1 cellular context compared by ENCODE assay signal in the genomic region with DNA sequence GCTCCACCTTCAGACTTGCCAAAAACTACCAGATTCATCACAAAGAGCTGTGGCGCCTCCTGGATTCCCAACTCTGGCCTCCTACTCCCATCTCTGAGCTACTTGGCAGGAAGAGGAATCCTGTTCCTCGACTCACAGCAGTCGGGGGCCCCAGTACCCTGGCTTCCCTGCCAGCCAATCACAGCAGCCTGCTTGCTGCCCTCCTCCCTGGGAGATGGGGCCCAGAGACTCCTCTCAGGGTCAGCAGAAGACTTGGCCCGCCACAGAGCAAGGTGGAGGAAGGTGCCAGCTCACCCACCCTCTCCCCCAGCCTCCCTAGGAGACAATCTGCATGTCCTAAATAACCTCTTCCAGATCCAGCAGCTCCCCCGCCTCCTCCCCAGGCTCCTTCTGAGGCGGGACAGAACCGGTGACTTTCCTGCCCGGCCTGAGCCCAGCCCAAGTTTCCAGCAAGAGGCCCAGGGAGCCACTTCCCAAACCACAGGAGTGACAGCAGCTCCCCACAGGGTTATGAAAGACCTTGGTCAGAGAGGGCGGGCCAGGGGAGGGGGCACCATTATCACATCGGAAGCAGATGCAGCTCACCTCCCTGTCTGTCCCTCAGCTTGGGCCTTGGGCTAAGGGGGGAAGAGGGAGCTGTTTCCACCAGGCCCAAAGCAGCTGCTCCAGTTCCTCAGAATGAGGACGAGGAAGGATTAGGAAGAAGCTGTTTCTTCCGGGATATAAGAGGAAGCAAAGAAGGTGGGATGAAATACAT.
TF ChIP-seq lines count a peak whose summit lies in the region.

No MANE protein-coding gene starts in this region.

TF ChIP-seq in K562, 482 proteins besides CTCF, POLR2A, EP300 and RAD21 (continued from another document and continues in another):
- TF ChIP-seq MTF1 (CRISPR knock-in tag; IDR thresholded peaks at IDR 0.05; ENCODE audit: borderline replicate concordance) (no peak), CBFA2T2 (conservative IDR thresholded peaks at IDR 0.05) (peak; percentile 74), ZNF445 (CRISPR knock-in tag; IDR thresholded peaks at IDR 0.05; ENCODE audit: low read depth) (no peak), KDM5B (IDR thresholded peaks at IDR 0.05; ENCODE audit: insufficient replicate concordance, low read depth, low read length) (no peak), MYC (IDR thresholded peaks at IDR 0.05; ENCODE audit: low read depth, low read length) (0 out of 2 replicates have a peak, but pooled peaks have one; percentile 22), MYC (CRISPR knock-in tag; IDR thresholded peaks at IDR 0.05; ENCODE audit: borderline replicate concordance, low read depth) (no peak), TRIM28 (IDR thresholded peaks at IDR 0.05) (no peak), EHMT2 (IDR thresholded peaks at IDR 0.05) (no peak), ZNF589 (CRISPR knock-in tag; IDR thresholded peaks at IDR 0.05; ENCODE audit: low read depth) (peak; percentile 52; the same call in 1 of the 2 replicates), SLC30A9 (CRISPR knock-in tag; IDR thresholded peaks at IDR 0.05) (no peak), CHD2 (IDR thresholded peaks at IDR 0.05; ENCODE audit: low read depth, low read length) (no peak), POLR3A (IDR thresholded peaks at IDR 0.05; ENCODE audit: borderline replicate concordance, extremely low read depth, insufficient read depth, insufficient read length) (no peak), EP400 (IDR thresholded peaks at IDR 0.05) (peak; percentile 53; the same call in 1 of the 2 replicates), ATF1 (CRISPR knock-in tag; IDR thresholded peaks at IDR 0.05) (no peak), ATF1 (tag; IDR thresholded peaks at IDR 0.05) (no peak), MTA1 (IDR thresholded peaks at IDR 0.05; ENCODE audit: borderline replicate concordance) (no peak; the same call in 1 of the 2 replicates), IFI16 (CRISPR knock-in tag; IDR thresholded peaks at IDR 0.05) (no peak), ZNF232 (CRISPR knock-in tag; IDR thresholded peaks at IDR 0.05) (no peak), NELFE (IDR thresholded peaks at IDR 0.05; ENCODE audit: insufficient read depth, insufficient read length) (no peak), MEF2D (tag; conservative IDR thresholded peaks at IDR 0.05; ENCODE audit: low read depth) (no peak), SIRT6 (IDR thresholded peaks at IDR 0.05; ENCODE audit: low read depth, low read length) (no peak), CREBBP (IDR thresholded peaks at IDR 0.05; ENCODE audit: low read depth, low read length) (no peak), SMARCA5 (IDR thresholded peaks at IDR 0.05) (no peak; the same call in 1 of the 2 replicates), ZNF124 (CRISPR knock-in tag; IDR thresholded peaks at IDR 0.05) (no peak), MCM7 (IDR thresholded peaks at IDR 0.05) (no peak), LARP7 (IDR thresholded peaks at IDR 0.05) (no peak), TAL1 (IDR thresholded peaks at IDR 0.05) (peak; percentile 78)
- TF ChIP-seq, protein P1, sequence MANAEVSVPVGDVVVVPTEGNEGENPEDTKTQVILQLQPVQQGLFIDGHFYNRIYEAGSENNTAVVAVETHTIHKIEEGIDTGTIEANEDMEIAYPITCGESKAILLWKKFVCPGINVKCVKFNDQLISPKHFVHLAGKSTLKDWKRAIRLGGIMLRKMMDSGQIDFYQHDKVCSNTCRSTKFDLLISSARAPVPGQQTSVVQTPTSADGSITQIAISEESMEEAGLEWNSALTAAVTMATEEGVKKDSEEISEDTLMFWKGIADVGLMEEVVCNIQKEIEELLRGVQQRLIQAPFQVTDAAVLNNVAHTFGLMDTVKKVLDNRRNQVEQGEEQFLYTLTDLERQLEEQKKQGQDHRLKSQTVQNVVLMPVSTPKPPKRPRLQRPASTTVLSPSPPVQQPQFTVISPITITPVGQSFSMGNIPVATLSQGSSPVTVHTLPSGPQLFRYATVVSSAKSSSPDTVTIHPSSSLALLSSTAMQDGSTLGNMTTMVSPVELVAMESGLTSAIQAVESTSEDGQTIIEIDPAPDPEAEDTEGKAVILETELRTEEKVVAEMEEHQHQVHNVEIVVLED (CRISPR knock-in tag; IDR thresholded peaks at IDR 0.05), result no peak
- TF ChIP-seq, protein P2, sequence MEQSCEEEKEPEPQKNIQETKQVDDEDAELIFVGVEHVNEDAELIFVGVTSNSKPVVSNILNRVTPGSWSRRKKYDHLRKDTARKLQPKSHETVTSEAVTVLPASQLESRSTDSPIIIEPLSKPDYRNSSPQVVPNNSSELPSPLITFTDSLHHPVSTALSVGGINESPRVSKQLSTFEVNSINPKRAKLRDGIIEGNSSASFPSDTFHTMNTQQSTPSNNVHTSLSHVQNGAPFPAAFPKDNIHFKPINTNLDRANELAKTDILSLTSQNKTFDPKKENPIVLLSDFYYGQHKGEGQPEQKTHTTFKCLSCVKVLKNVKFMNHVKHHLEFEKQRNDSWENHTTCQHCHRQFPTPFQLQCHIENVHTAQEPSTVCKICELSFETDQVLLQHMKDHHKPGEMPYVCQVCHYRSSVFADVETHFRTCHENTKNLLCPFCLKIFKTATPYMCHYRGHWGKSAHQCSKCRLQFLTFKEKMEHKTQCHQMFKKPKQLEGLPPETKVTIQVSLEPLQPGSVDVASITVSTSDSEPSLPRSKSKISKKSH (CRISPR knock-in tag; IDR thresholded peaks at IDR 0.05), result no peak
- TF ChIP-seq, protein P3, sequence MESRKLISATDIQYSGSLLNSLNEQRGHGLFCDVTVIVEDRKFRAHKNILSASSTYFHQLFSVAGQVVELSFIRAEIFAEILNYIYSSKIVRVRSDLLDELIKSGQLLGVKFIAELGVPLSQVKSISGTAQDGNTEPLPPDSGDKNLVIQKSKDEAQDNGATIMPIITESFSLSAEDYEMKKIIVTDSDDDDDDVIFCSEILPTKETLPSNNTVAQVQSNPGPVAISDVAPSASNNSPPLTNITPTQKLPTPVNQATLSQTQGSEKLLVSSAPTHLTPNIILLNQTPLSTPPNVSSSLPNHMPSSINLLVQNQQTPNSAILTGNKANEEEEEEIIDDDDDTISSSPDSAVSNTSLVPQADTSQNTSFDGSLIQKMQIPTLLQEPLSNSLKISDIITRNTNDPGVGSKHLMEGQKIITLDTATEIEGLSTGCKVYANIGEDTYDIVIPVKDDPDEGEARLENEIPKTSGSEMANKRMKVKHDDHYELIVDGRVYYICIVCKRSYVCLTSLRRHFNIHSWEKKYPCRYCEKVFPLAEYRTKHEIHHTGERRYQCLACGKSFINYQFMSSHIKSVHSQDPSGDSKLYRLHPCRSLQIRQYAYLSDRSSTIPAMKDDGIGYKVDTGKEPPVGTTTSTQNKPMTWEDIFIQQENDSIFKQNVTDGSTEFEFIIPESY (CRISPR knock-in tag; IDR thresholded peaks at IDR 0.05), result no peak
- TF ChIP-seq, protein P4, sequence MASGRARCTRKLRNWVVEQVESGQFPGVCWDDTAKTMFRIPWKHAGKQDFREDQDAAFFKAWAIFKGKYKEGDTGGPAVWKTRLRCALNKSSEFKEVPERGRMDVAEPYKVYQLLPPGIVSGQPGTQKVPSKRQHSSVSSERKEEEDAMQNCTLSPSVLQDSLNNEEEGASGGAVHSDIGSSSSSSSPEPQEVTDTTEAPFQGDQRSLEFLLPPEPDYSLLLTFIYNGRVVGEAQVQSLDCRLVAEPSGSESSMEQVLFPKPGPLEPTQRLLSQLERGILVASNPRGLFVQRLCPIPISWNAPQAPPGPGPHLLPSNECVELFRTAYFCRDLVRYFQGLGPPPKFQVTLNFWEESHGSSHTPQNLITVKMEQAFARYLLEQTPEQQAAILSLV (tag; IDR thresholded peaks at IDR 0.05), result no peak
- TF ChIP-seq, protein P5, sequence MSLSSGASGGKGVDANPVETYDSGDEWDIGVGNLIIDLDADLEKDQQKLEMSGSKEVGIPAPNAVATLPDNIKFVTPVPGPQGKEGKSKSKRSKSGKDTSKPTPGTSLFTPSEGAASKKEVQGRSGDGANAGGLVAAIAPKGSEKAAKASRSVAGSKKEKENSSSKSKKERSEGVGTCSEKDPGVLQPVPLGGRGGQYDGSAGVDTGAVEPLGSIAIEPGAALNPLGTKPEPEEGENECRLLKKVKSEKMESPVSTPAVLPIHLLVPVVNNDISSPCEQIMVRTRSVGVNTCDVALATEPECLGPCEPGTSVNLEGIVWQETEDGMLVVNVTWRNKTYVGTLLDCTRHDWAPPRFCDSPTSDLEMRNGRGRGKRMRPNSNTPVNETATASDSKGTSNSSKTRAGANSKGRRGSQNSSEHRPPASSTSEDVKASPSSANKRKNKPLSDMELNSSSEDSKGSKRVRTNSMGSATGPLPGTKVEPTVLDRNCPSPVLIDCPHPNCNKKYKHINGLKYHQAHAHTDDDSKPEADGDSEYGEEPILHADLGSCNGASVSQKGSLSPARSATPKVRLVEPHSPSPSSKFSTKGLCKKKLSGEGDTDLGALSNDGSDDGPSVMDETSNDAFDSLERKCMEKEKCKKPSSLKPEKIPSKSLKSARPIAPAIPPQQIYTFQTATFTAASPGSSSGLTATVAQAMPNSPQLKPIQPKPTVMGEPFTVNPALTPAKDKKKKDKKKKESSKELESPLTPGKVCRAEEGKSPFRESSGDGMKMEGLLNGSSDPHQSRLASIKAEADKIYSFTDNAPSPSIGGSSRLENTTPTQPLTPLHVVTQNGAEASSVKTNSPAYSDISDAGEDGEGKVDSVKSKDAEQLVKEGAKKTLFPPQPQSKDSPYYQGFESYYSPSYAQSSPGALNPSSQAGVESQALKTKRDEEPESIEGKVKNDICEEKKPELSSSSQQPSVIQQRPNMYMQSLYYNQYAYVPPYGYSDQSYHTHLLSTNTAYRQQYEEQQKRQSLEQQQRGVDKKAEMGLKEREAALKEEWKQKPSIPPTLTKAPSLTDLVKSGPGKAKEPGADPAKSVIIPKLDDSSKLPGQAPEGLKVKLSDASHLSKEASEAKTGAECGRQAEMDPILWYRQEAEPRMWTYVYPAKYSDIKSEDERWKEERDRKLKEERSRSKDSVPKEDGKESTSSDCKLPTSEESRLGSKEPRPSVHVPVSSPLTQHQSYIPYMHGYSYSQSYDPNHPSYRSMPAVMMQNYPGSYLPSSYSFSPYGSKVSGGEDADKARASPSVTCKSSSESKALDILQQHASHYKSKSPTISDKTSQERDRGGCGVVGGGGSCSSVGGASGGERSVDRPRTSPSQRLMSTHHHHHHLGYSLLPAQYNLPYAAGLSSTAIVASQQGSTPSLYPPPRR (CRISPR knock-in tag; IDR thresholded peaks at IDR 0.05; ENCODE audit: borderline replicate concordance), result no peak
- TF ChIP-seq, protein P6, sequence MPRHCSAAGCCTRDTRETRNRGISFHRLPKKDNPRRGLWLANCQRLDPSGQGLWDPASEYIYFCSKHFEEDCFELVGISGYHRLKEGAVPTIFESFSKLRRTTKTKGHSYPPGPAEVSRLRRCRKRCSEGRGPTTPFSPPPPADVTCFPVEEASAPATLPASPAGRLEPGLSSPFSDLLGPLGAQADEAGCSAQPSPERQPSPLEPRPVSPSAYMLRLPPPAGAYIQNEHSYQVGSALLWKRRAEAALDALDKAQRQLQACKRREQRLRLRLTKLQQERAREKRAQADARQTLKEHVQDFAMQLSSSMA (CRISPR knock-in tag; IDR thresholded peaks at IDR 0.05), result no peak
- TF ChIP-seq, protein P7, sequence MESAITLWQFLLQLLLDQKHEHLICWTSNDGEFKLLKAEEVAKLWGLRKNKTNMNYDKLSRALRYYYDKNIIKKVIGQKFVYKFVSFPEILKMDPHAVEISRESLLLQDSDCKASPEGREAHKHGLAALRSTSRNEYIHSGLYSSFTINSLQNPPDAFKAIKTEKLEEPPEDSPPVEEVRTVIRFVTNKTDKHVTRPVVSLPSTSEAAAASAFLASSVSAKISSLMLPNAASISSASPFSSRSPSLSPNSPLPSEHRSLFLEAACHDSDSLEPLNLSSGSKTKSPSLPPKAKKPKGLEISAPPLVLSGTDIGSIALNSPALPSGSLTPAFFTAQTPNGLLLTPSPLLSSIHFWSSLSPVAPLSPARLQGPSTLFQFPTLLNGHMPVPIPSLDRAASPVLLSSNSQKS (CRISPR knock-in tag; IDR thresholded peaks at IDR 0.05), result no peak
- TF ChIP-seq, protein P8, sequence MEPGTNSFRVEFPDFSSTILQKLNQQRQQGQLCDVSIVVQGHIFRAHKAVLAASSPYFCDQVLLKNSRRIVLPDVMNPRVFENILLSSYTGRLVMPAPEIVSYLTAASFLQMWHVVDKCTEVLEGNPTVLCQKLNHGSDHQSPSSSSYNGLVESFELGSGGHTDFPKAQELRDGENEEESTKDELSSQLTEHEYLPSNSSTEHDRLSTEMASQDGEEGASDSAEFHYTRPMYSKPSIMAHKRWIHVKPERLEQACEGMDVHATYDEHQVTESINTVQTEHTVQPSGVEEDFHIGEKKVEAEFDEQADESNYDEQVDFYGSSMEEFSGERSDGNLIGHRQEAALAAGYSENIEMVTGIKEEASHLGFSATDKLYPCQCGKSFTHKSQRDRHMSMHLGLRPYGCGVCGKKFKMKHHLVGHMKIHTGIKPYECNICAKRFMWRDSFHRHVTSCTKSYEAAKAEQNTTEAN (CRISPR knock-in tag; IDR thresholded peaks at IDR 0.05), result no peak
- TF ChIP-seq, protein P9, sequence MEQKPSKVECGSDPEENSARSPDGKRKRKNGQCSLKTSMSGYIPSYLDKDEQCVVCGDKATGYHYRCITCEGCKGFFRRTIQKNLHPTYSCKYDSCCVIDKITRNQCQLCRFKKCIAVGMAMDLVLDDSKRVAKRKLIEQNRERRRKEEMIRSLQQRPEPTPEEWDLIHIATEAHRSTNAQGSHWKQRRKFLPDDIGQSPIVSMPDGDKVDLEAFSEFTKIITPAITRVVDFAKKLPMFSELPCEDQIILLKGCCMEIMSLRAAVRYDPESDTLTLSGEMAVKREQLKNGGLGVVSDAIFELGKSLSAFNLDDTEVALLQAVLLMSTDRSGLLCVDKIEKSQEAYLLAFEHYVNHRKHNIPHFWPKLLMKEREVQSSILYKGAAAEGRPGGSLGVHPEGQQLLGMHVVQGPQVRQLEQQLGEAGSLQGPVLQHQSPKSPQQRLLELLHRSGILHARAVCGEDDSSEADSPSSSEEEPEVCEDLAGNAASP (IDR thresholded peaks at IDR 0.05), result no peak
- TF ChIP-seq, protein P10, sequence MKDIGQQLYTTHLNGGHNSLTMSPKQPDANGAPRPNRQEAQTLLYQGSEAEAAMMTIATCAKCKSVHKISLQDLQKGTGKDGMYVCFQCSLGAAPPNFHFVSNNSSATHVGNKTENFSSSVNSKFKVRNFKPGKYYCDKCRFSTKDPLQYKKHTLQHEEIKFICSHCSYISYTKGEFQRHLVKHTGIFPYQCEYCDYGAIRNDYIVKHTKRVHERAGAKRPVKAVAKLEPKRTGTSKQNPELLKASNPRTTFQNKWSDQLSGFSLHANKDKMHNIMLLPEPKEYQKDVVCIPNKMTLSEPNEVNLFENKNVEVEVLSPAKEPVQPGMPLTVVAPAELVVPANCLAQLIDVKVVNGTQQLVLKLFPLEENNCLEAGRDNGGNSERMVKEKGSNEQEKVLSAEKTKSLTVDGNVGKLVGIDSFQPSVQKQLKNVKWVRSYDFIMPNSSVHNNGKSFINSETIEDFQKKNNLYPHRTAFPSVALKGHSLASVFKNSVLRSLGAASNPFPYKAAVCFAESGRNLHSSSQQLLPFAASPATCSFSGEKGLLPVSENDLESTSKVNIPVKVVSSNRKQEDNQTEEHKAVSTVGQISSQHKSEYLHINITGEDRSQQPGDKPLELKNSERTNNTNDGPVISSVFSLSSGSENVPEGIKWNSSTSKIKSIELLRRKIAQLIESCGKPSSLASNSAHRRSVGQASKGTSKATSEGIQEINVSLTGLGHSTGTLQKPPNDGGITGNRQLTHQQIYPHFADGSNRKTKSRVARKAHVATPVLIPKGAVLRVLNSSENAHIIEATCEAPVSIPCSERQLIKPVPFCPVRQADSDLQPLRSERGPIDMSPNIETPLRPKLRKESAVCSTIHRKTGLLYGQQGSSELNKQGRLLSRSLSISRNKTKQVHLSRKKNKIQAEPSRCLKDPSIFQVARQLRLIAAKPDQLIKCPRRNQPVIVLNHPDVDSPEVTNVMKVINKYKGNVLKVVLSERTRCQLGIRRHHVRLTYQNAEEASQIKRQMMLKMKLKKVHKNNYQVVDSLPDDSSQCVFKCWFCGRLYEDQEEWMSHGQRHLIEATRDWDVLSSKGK (CRISPR knock-in tag; IDR thresholded peaks at IDR 0.05), result no peak
- TF ChIP-seq, protein P11, sequence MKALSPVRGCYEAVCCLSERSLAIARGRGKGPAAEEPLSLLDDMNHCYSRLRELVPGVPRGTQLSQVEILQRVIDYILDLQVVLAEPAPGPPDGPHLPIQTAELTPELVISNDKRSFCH (CRISPR knock-in tag; IDR thresholded peaks at IDR 0.05), result no peak
- TF ChIP-seq, protein P11 (tag; IDR thresholded peaks at IDR 0.05), result no peak
